1 cellular context compared by ENCODE assay signal in the genomic region with DNA sequence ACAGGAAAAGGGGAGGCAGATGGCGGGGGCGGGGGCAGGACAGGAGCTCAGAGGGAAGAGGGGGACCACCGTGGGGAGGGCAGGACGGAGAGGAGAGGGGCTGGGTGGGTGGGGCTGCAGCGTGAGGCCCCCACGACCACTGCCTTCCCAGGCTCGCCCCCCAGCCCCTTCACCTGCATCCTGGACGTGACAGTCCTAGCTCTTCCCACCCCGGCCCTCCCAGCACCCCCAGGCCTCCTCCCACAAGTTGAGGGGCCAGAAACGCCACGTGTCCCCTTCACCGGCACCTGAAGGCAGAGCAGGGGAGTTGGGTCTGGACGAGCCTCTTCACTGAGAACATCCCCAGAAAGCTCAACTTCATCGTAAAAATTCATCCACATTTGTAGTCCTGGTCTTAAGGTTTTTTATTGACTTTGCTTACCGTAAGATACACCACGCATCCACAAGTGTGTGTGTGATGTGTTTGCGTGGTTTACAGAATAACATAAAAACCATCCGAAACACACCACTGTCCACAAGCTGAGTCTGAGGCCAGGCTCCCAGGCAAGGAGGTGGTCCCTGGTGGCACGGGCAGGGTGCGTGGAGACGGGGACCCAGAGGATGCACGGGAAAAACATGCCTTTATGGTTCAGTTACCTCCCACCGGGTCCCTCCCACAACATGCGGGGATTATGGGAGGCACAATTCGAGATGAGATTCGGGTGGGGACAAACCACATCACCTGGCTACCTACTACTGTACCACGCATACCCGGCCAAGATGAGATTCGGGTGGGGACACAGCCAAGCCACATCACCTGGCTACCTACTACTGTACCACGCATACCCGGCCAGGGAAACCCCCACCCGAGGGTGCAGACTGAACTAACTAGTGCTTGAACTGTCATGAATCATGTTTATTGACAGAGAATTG.
TF ChIP-seq lines count a peak whose summit lies in the region.

No MANE protein-coding gene starts in this region.

TF ChIP-seq in WTC11, 78 proteins besides CTCF, POLR2A, EP300 and RAD21 (continued from another document):
- TF ChIP-seq, protein P1, sequence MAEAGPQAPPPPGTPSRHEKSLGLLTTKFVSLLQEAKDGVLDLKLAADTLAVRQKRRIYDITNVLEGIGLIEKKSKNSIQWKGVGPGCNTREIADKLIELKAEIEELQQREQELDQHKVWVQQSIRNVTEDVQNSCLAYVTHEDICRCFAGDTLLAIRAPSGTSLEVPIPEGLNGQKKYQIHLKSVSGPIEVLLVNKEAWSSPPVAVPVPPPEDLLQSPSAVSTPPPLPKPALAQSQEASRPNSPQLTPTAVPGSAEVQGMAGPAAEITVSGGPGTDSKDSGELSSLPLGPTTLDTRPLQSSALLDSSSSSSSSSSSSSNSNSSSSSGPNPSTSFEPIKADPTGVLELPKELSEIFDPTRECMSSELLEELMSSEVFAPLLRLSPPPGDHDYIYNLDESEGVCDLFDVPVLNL (CRISPR knock-in tag; IDR thresholded peaks at IDR 0.05; ENCODE audit: borderline replicate concordance, low read depth), result no peak
- TF ChIP-seq FOXK1 (CRISPR knock-in tag; IDR thresholded peaks at IDR 0.05), result no peak
- TF ChIP-seq NR1H2 (CRISPR knock-in tag; IDR thresholded peaks at IDR 0.05), result no peak
- TF ChIP-seq, protein P2, sequence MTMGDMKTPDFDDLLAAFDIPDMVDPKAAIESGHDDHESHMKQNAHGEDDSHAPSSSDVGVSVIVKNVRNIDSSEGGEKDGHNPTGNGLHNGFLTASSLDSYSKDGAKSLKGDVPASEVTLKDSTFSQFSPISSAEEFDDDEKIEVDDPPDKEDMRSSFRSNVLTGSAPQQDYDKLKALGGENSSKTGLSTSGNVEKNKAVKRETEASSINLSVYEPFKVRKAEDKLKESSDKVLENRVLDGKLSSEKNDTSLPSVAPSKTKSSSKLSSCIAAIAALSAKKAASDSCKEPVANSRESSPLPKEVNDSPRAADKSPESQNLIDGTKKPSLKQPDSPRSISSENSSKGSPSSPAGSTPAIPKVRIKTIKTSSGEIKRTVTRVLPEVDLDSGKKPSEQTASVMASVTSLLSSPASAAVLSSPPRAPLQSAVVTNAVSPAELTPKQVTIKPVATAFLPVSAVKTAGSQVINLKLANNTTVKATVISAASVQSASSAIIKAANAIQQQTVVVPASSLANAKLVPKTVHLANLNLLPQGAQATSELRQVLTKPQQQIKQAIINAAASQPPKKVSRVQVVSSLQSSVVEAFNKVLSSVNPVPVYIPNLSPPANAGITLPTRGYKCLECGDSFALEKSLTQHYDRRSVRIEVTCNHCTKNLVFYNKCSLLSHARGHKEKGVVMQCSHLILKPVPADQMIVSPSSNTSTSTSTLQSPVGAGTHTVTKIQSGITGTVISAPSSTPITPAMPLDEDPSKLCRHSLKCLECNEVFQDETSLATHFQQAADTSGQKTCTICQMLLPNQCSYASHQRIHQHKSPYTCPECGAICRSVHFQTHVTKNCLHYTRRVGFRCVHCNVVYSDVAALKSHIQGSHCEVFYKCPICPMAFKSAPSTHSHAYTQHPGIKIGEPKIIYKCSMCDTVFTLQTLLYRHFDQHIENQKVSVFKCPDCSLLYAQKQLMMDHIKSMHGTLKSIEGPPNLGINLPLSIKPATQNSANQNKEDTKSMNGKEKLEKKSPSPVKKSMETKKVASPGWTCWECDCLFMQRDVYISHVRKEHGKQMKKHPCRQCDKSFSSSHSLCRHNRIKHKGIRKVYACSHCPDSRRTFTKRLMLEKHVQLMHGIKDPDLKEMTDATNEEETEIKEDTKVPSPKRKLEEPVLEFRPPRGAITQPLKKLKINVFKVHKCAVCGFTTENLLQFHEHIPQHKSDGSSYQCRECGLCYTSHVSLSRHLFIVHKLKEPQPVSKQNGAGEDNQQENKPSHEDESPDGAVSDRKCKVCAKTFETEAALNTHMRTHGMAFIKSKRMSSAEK (CRISPR knock-in tag; IDR thresholded peaks at IDR 0.05; ENCODE audit: borderline replicate concordance), result no peak
- no peak for TF ChIP-seq NR2C2 (CRISPR knock-in tag; IDR thresholded peaks at IDR 0.05)
- no peak for TF ChIP-seq ZNF396 (CRISPR knock-in tag; IDR thresholded peaks at IDR 0.05; ENCODE audit: borderline replicate concordance)
- TF ChIP-seq, protein P3, sequence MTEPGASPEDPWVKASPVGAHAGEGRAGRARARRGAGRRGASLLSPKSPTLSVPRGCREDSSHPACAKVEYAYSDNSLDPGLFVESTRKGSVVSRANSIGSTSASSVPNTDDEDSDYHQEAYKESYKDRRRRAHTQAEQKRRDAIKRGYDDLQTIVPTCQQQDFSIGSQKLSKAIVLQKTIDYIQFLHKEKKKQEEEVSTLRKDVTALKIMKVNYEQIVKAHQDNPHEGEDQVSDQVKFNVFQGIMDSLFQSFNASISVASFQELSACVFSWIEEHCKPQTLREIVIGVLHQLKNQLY (CRISPR knock-in tag; IDR thresholded peaks at IDR 0.05), result no peak
- TF ChIP-seq CREM (CRISPR knock-in tag; IDR thresholded peaks at IDR 0.05), result no peak
- TF ChIP-seq TEAD4 (CRISPR knock-in tag; IDR thresholded peaks at IDR 0.05), result no peak
- no peak for TF ChIP-seq SP1 (CRISPR knock-in tag; conservative IDR thresholded peaks at IDR 0.05)
- TF ChIP-seq, protein P4, sequence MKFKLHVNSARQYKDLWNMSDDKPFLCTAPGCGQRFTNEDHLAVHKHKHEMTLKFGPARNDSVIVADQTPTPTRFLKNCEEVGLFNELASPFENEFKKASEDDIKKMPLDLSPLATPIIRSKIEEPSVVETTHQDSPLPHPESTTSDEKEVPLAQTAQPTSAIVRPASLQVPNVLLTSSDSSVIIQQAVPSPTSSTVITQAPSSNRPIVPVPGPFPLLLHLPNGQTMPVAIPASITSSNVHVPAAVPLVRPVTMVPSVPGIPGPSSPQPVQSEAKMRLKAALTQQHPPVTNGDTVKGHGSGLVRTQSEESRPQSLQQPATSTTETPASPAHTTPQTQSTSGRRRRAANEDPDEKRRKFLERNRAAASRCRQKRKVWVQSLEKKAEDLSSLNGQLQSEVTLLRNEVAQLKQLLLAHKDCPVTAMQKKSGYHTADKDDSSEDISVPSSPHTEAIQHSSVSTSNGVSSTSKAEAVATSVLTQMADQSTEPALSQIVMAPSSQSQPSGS (CRISPR knock-in tag; IDR thresholded peaks at IDR 0.05; ENCODE audit: borderline replicate concordance, low read depth), result no peak
- TF ChIP-seq, protein P5, sequence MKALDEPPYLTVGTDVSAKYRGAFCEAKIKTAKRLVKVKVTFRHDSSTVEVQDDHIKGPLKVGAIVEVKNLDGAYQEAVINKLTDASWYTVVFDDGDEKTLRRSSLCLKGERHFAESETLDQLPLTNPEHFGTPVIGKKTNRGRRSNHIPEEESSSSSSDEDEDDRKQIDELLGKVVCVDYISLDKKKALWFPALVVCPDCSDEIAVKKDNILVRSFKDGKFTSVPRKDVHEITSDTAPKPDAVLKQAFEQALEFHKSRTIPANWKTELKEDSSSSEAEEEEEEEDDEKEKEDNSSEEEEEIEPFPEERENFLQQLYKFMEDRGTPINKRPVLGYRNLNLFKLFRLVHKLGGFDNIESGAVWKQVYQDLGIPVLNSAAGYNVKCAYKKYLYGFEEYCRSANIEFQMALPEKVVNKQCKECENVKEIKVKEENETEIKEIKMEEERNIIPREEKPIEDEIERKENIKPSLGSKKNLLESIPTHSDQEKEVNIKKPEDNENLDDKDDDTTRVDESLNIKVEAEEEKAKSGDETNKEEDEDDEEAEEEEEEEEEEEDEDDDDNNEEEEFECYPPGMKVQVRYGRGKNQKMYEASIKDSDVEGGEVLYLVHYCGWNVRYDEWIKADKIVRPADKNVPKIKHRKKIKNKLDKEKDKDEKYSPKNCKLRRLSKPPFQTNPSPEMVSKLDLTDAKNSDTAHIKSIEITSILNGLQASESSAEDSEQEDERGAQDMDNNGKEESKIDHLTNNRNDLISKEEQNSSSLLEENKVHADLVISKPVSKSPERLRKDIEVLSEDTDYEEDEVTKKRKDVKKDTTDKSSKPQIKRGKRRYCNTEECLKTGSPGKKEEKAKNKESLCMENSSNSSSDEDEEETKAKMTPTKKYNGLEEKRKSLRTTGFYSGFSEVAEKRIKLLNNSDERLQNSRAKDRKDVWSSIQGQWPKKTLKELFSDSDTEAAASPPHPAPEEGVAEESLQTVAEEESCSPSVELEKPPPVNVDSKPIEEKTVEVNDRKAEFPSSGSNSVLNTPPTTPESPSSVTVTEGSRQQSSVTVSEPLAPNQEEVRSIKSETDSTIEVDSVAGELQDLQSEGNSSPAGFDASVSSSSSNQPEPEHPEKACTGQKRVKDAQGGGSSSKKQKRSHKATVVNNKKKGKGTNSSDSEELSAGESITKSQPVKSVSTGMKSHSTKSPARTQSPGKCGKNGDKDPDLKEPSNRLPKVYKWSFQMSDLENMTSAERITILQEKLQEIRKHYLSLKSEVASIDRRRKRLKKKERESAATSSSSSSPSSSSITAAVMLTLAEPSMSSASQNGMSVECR (CRISPR knock-in tag; IDR thresholded peaks at IDR 0.05; ENCODE audit: borderline replicate concordance), result no peak
TF ChIP-seq in WTC11: peak in this region for 0.
